16 cellular contexts compared by ENCODE assay signal in genomic region chr15:76533060-76533955, GRCh38.
DNase-seq lines count a peak whose midpoint lies in the region; ATAC-seq and TF ChIP-seq lines count a peak whose summit lies in the region.
"Had no signal": no experiment of that assay in that cellular context is flagged by ENCODE, and none has a peak within 500 bp of the region (broad histone marks: within the 10 kb centered on the region; RNA-seq: fewer than 3 reads in every experiment).

No MANE protein-coding gene starts in this region.

- no peaks in the 10 kb centered on the region for H3K27me3 ChIP-seq in left lung
- H3K27me3 ChIP-seq: dorsolateral prefrontal cortex had no signal

- H3K9me3 ChIP-seq in left lung = no peaks in the 10 kb centered on the region
- H3K9me3 ChIP-seq: SK-N-SH had no signal

- intact Hi-C loops in left lung (cut with DNase I) (no loop called here), left cardiac atrium (cut with DNase I) (no loop called here)

- DNase-seq in DMS79 treated with DMSO at 0.1 percent for 48 hours (lab: John Stamatoyannopoulos, UW) = peak; percentile 3
- no peak for DNase-seq in DMS79 (lab: John Stamatoyannopoulos, UW)
- DNase-seq in MV-4-11 (lab: John Stamatoyannopoulos, UW) = peak; percentile 87
- peak; percentile 29 for DNase-seq in SHP77 treated with DMSO at 0.1 percent for 48 hours (lab: John Stamatoyannopoulos, UW)
- no peak for DNase-seq in left lung
- no peak for DNase-seq in GM13976 (ENCODE audit: low spot score)
- no peak for DNase-seq in left cardiac atrium
- DNase-seq: 8988T; activated CD8-positive, alpha-beta memory T cell treated with anti-CD3 and anti-CD28 coated beads, Interleukin-2, amount 10 ng/mL, durations not matched to agents 7 days and 5 days; activated naive CD4-positive, alpha-beta T cell; CD4-positive, CD25-positive, alpha-beta regulatory T cell; dorsolateral prefrontal cortex; NCI-H146; SK-N-SH; stimulated activated naive B cell treated with anti-CD40 and anti-IgM and Interleukin-4, amounts not matched to agents 10 μg/mL and 1 μg/mL and 100 μg/mL, for 72 hours had no signal

- no peaks in the 10 kb centered on the region for H3K36me3 ChIP-seq in left lung

- TF ChIP-seq CTCF in left lung (IDR thresholded peaks at IDR 0.05) (no peak), GM13976 (IDR thresholded peaks at IDR 0.05; ENCODE audit: borderline replicate concordance, control extremely low read depth, extremely low read depth, insufficient read depth, missing control alignments) (no peak)

- ATAC-seq in left lung (peak; percentile 83), left cardiac atrium (no peak), GM19397 (IDR thresholded peaks at IDR 0.05; ENCODE audit: unreplicated experiment) (no peak)
- ATAC-seq: activated CD8-positive, alpha-beta memory T cell treated with anti-CD3 and anti-CD28 coated beads, Interleukin-2, amount 10 ng/mL, durations not matched to agents 7 days and 5 days; stimulated activated naive B cell treated with anti-CD40 and anti-IgM and Interleukin-4, amounts not matched to agents 10 μg/mL and 1 μg/mL and 100 μg/mL, for 72 hours had no signal

- in situ Hi-C loops in GM13976 (cut with MboI; ENCODE audit: low sequenced_read_pairs, unreplicated experiment) = no loop called here

- peak overlapping the region in 1 of 2 donors; percentile 70 for H3K27ac ChIP-seq in left lung
- H3K27ac ChIP-seq: dorsolateral prefrontal cortex had no signal

- peaks cover 0 to 10% of the 10 kb centered on the region in 2 donors for H3K4me1 ChIP-seq in left lung

- no peak overlapping the region for H3K4me3 ChIP-seq in left lung
- H3K4me3 ChIP-seq: dorsolateral prefrontal cortex had no signal

Comparison
In these comparisons a context has a peak if more than half of its experiments do, and no peak if none do; other contexts are left out.
1. DNase-seq: peak in DMS79 treated with DMSO at 0.1 percent for 48 hours (single experiment), MV-4-11 (single experiment) and SHP77 treated with DMSO at 0.1 percent for 48 hours (single experiment); none in DMS79 (single experiment), left lung (0 of 2), GM13976 (single experiment) and left cardiac atrium (single experiment).